ENCODE assay signal across 24 cellular contexts in the genomic region with DNA sequence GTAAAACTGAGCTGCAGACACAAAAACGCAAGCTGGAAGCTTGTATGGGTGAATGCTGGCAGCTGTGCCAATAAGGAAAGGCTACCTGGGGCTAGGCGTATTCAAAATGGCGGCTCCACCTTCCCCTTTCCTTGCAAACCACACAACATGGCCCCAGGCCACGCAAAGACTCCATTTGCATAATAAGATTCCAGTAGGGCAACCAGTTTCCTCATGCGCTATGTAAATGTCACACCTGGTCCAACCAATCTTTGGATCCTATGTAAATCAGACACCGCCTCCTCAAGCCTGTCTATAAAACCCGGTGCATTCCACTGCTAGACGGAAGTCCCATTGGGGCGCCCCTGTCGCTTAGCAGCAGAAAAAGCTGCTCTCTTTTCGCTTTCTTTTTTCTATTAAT.
DNase-seq lines count a peak whose midpoint lies in the region; ATAC-seq and TF ChIP-seq lines count a peak whose summit lies in the region.
"Had no signal": no experiment of that assay in that cellular context is flagged by ENCODE, and none has a peak within 500 bp of the region (broad histone marks: within the 10 kb centered on the region; RNA-seq: fewer than 3 reads in every experiment).

No MANE protein-coding gene starts in this region.

- H3K9ac ChIP-seq in mammary epithelial cell (ENCODE audit: insufficient read depth, low read length) = no peak overlapping the region

- WGBS in mammary epithelial cell (ENCODE audit: low coverage, missing lambda C conversion rate) = 93% methylated on average over 11 of the region's 11 CpGs
- WGBS in ovary, 3 donors = 93 to 96% (median 94%) methylated on average over 11 of the region's 11 CpGs

- TF ChIP-seq CTCF in mammary epithelial cell (conservative IDR thresholded peaks at IDR 0.05 in 1 of 2, IDR thresholded peaks at IDR 0.05 in 1 of 2; ENCODE audit: extremely low read depth in 1 of 2, insufficient read depth in 1 of 2, low read depth in 1 of 2, low read length in 2 of 2) (no peak), ovary (IDR thresholded peaks at IDR 0.05) (no peak)

- BruUV-seq in mammary epithelial cell (replicated peaks; lab: Mats Ljungman, UMichigan) = no TSS peak

- no peak for ATAC-seq in esophagus mucosa
- no peak for ATAC-seq in GM21619 (IDR thresholded peaks at IDR 0.05; ENCODE audit: unreplicated experiment)
- ATAC-seq: A549, Panc1, Right ventricle myocardium inferior, SK-N-SH treated with all-trans-retinoic acid at 6 μM for 48 hours had no signal

- H3K4me1 ChIP-seq in mammary epithelial cell (ENCODE audit: insufficient read depth, low read length) (no peaks in the 10 kb centered on the region), ovary (ENCODE audit: insufficient read depth) (no peaks in the 10 kb centered on the region)
- H3K4me1 ChIP-seq: A549 had no signal

- no peaks in the 10 kb centered on the region for H3K36me3 ChIP-seq in mammary epithelial cell (ENCODE audit: insufficient read depth, low read length)
- no peaks in the 10 kb centered on the region for H3K36me3 ChIP-seq in ovary
- H3K36me3 ChIP-seq: MG63 had no signal

- no peak for TF ChIP-seq EP300 in ovary (IDR thresholded peaks at IDR 0.05)

- H3K9me3 ChIP-seq in mammary epithelial cell (replicated peaks; ENCODE audit: insufficient read depth, low read length) (no peaks in the 10 kb centered on the region), ovary (no peaks in the 10 kb centered on the region)
- H3K9me3 ChIP-seq: MG63 had no signal

- dilution Hi-C loops in mammary epithelial cell (cut with HindIII; ENCODE audit: low sequenced_read_pairs) = no loop called here

- CTCF ChIA-PET in mammary epithelial cell (lab: Charles Lee; ENCODE audit: low non-redundant PET) = interaction anchor here (0.7 kb wide), 1 partner anchor 109 kb away, joined by 4 read pairs; no protein-coding TSS in a partner anchor

- H3K4me3 ChIP-seq in mammary epithelial cell (replicated peaks in 1 of 3; ENCODE audit: insufficient read depth in 1 of 3, low read depth in 2 of 3, low read length in 3 of 3) = no peak overlapping the region
- no peak overlapping the region for H3K4me3 ChIP-seq in ovary
- H3K4me3 ChIP-seq: A549, MG63 had no signal

- peak; percentile 10 to 99 for DNase-seq in T47D (ENCODE audit: low read depth in 1 of 2, low spot score in 1 of 2)
- DNase-seq in mammary epithelial cell = no peak
- DNase-seq in NCI-H2171 treated with DMSO at 0.1 percent for 48 hours (lab: John Stamatoyannopoulos, UW) = peak; percentile 45
- peak; percentile 15 for DNase-seq in iPS DF 19.7 (ENCODE audit: low read depth, low spot score)
- DNase-seq in NCI-H2227 (lab: John Stamatoyannopoulos, UW; ENCODE audit: unreplicated experiment) = no peak
- DNase-seq in ovary = no peak
- DNase-seq: C1 segment of cervical spinal cord, DND-41, GDM1, GOT3, HFFc6, IMR-90, Karpas-422, MG63, NCI-H1105, NCI-H187 treated with DMSO at 0.1 percent for 48 hours, NCI-H510A, NCI-H774 had no signal

- no peaks in the 10 kb centered on the region for H4K20me1 ChIP-seq in mammary epithelial cell (ENCODE audit: insufficient read depth, low read length)

- no peaks in the 10 kb centered on the region for H3K79me2 ChIP-seq in mammary epithelial cell (ENCODE audit: insufficient read depth, low read length)

- H3K27ac ChIP-seq in mammary epithelial cell (ENCODE audit: insufficient read depth, low read depth, low read length) = no peak overlapping the region
- no peak overlapping the region for H3K27ac ChIP-seq in ovary
- H3K27ac ChIP-seq: A549 had no signal

- H3K27me3 ChIP-seq in mammary epithelial cell (ENCODE audit: insufficient read depth, low read length) (no peaks in the 10 kb centered on the region), ovary (no peaks in the 10 kb centered on the region)
- H3K27me3 ChIP-seq: MG63 had no signal

- TF ChIP-seq POLR2A in ovary (IDR thresholded peaks at IDR 0.05) = no peak

- H3K4me2 ChIP-seq in mammary epithelial cell (ENCODE audit: insufficient read depth, low read depth, low read length) = no peak overlapping the region
- H3K4me2 ChIP-seq: A549 had no signal

- intact Hi-C loops in mammary epithelial cell (cut with micrococcal nuclease) = no loop called here
- intact Hi-C loops in ovary (cut with DNase I) = no loop called here

- in situ Hi-C loops in T47D (cut with HindIII; ENCODE audit: low pct_unique_long_range_greater_than_20kb, low sequenced_read_pairs) (no loop called here), mammary epithelial cell (cut with MboI; ENCODE audit: low sequenced_read_pairs in 2 of 2) (no loop called here)

- no peak overlapping the region for H2AFZ ChIP-seq in mammary epithelial cell (ENCODE audit: low read depth, low read length)

Comparison
In these comparisons a context has a peak if more than half of its experiments do, and no peak if none do; other contexts are left out.
1. DNase-seq: peak in T47D (2 of 2), NCI-H2171 treated with DMSO at 0.1 percent for 48 hours (single experiment) and iPS DF 19.7 (single experiment); none in mammary epithelial cell (single experiment), NCI-H2227 (single experiment) and ovary (0 of 5).